Comparison of ENCODE assay signal across 3 cellular contexts in the genomic region with DNA sequence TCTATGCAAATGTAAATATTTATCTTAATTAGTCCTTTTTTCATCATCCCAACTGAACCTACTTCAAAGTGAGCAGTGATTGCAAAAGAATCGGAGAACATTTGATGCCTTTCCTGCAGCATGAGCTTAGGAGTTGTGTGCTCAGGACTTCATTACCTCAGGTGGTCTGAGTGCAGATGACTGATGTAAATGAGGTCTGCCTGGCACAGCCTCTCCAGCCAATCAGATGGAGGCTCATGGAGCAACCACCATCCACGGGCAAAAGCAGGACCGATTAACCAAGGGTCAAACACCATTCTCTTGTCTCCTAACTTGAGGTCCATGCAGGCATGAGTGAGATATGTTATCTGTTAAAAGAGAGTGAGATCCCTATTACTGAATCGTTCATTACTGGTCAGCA.
TF ChIP-seq lines count a peak whose summit lies in the region.

No MANE protein-coding gene starts in this region.

TF ChIP-seq in IMR-90, 13 proteins besides CTCF, POLR2A, EP300 and RAD21:
- TF ChIP-seq BHLHE40 (IDR thresholded peaks at IDR 0.05; ENCODE audit: low read depth, low read length) = no peak
- TF ChIP-seq FOS (IDR thresholded peaks at IDR 0.05; ENCODE audit: low read depth, low read length) = no peak
- TF ChIP-seq MAZ (IDR thresholded peaks at IDR 0.05; ENCODE audit: borderline replicate concordance, low read depth, low read length) = no peak
- TF ChIP-seq RCOR1 (IDR thresholded peaks at IDR 0.05; ENCODE audit: insufficient replicate concordance, low read length) = no peak
- TF ChIP-seq CHD1 (IDR thresholded peaks at IDR 0.05; ENCODE audit: low read depth, low read length) = no peak
- TF ChIP-seq MXI1 (IDR thresholded peaks at IDR 0.05; ENCODE audit: borderline replicate concordance, low read depth, low read length) = no peak
- TF ChIP-seq MAFK (IDR thresholded peaks at IDR 0.05; ENCODE audit: low read depth, low read length) = no peak
- no peak for TF ChIP-seq NFE2L2 (IDR thresholded peaks at IDR 0.05; ENCODE audit: low read depth, low read length)
- TF ChIP-seq CEBPB (IDR thresholded peaks at IDR 0.05; ENCODE audit: low read depth, low read length) = no peak
- TF ChIP-seq RFX5 (IDR thresholded peaks at IDR 0.05; ENCODE audit: low read depth, low read length) = no peak
- TF ChIP-seq, protein P1, sequence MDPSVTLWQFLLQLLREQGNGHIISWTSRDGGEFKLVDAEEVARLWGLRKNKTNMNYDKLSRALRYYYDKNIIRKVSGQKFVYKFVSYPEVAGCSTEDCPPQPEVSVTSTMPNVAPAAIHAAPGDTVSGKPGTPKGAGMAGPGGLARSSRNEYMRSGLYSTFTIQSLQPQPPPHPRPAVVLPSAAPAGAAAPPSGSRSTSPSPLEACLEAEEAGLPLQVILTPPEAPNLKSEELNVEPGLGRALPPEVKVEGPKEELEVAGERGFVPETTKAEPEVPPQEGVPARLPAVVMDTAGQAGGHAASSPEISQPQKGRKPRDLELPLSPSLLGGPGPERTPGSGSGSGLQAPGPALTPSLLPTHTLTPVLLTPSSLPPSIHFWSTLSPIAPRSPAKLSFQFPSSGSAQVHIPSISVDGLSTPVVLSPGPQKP (IDR thresholded peaks at IDR 0.05; ENCODE audit: borderline replicate concordance, low read depth, low read length) = no peak
- TF ChIP-seq SMC3 (IDR thresholded peaks at IDR 0.05; ENCODE audit: low read depth, low read length) = no peak
- TF ChIP-seq, protein P2, sequence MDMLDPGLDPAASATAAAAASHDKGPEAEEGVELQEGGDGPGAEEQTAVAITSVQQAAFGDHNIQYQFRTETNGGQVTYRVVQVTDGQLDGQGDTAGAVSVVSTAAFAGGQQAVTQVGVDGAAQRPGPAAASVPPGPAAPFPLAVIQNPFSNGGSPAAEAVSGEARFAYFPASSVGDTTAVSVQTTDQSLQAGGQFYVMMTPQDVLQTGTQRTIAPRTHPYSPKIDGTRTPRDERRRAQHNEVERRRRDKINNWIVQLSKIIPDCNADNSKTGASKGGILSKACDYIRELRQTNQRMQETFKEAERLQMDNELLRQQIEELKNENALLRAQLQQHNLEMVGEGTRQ (IDR thresholded peaks at IDR 0.05; ENCODE audit: low read depth, low read length) = no peak

TF ChIP-seq in WTC11, 78 proteins besides CTCF, POLR2A, EP300 and RAD21:
- TF ChIP-seq, protein P3, sequence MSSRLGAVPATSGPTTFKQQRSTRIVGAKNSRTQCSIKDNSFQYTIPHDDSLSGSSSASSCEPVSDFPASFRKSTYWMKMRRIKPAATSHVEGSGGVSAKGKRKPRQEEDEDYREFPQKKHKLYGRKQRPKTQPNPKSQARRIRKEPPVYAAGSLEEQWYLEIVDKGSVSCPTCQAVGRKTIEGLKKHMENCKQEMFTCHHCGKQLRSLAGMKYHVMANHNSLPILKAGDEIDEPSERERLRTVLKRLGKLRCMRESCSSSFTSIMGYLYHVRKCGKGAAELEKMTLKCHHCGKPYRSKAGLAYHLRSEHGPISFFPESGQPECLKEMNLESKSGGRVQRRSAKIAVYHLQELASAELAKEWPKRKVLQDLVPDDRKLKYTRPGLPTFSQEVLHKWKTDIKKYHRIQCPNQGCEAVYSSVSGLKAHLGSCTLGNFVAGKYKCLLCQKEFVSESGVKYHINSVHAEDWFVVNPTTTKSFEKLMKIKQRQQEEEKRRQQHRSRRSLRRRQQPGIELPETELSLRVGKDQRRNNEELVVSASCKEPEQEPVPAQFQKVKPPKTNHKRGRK (CRISPR knock-in tag; IDR thresholded peaks at IDR 0.05; ENCODE audit: borderline replicate concordance) = no peak
- no peak for TF ChIP-seq ZNF263 (CRISPR knock-in tag; IDR thresholded peaks at IDR 0.05; ENCODE audit: low read depth)
- no peak for TF ChIP-seq MLX (CRISPR knock-in tag; IDR thresholded peaks at IDR 0.05)
- TF ChIP-seq SOX15 (CRISPR knock-in tag; IDR thresholded peaks at IDR 0.05) = no peak
- no peak for TF ChIP-seq JAZF1 (CRISPR knock-in tag; IDR thresholded peaks at IDR 0.05)
- TF ChIP-seq, protein P4, sequence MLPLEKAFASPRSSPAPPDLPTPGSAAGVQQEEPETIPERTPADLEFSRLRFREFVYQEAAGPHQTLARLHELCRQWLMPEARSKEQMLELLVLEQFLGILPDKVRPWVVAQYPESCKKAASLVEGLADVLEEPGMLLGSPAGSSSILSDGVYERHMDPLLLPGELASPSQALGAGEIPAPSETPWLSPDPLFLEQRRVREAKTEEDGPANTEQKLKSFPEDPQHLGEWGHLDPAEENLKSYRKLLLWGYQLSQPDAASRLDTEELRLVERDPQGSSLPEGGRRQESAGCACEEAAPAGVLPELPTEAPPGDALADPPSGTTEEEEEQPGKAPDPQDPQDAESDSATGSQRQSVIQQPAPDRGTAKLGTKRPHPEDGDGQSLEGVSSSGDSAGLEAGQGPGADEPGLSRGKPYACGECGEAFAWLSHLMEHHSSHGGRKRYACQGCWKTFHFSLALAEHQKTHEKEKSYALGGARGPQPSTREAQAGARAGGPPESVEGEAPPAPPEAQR (CRISPR knock-in tag; IDR thresholded peaks at IDR 0.05) = no peak

TF ChIP-seq in H1, 55 proteins besides CTCF, POLR2A, EP300 and RAD21:
- no peak for TF ChIP-seq SIRT6 (IDR thresholded peaks at IDR 0.05; ENCODE audit: low read length)
- TF ChIP-seq CBX8 (IDR thresholded peaks at IDR 0.05; ENCODE audit: borderline replicate concordance, low read depth, low read length) = no peak
- no peak for TF ChIP-seq RFX5 (IDR thresholded peaks at IDR 0.05; ENCODE audit: borderline replicate concordance, low read depth, low read length)
- TF ChIP-seq SP1 (IDR thresholded peaks at IDR 0.05; ENCODE audit: low read depth, low read length) = no peak
- no peak for TF ChIP-seq SRF (IDR thresholded peaks at IDR 0.05; ENCODE audit: low read depth, low read length)
- TF ChIP-seq CHD7 (IDR thresholded peaks at IDR 0.05; ENCODE audit: insufficient replicate concordance, low read length) = no peak
- TF ChIP-seq GTF2F1 (IDR thresholded peaks at IDR 0.05; ENCODE audit: borderline replicate concordance, low read depth, low read length) = no peak
- no peak for TF ChIP-seq SAP30 (IDR thresholded peaks at IDR 0.05; ENCODE audit: insufficient read depth, insufficient replicate concordance, low read length)
- no peak for TF ChIP-seq ZNF274 (IDR thresholded peaks at IDR 0.05; ENCODE audit: borderline replicate concordance, extremely low read depth, low read length)
- TF ChIP-seq SP4 (IDR thresholded peaks at IDR 0.05; ENCODE audit: low read length) = no peak
- no peak for TF ChIP-seq TAF1 (IDR thresholded peaks at IDR 0.05; ENCODE audit: low read depth, low read length)
- no peak for TF ChIP-seq TAF7 (optimal IDR thresholded peaks at IDR 0.05; ENCODE audit: borderline replicate concordance, low read depth, low read length)
- TF ChIP-seq KDM5A (IDR thresholded peaks at IDR 0.05; ENCODE audit: low read length) = no peak
- TF ChIP-seq CHD1 (IDR thresholded peaks at IDR 0.05; ENCODE audit: low read depth, low read length) = no peak
- TF ChIP-seq JUND (IDR thresholded peaks at IDR 0.05; ENCODE audit: low read length) = no peak
- TF ChIP-seq, protein P5, sequence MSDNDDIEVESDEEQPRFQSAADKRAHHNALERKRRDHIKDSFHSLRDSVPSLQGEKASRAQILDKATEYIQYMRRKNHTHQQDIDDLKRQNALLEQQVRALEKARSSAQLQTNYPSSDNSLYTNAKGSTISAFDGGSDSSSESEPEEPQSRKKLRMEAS (IDR thresholded peaks at IDR 0.05) = no peak
- TF ChIP-seq JUN (IDR thresholded peaks at IDR 0.05; ENCODE audit: low read depth, low read length) = no peak
- TF ChIP-seq POU5F1 (IDR thresholded peaks at IDR 0.05; ENCODE audit: low read depth, low read length) = no peak
- TF ChIP-seq CBX5 (IDR thresholded peaks at IDR 0.05; ENCODE audit: low read depth, low read length) = no peak
